20 cellular contexts compared by ENCODE assay signal in genomic region chr13:102517959-102518358, GRCh38.
"Had no signal": no experiment of that assay in that cellular context is flagged by ENCODE, and none has a peak within 500 bp of the region (broad histone marks: within the 10 kb centered on the region; RNA-seq: fewer than 3 reads in every experiment).

No MANE protein-coding gene starts in this region.

- DNase-seq: activated CD4-positive, CD25-positive, alpha-beta regulatory T cell treated with anti-CD3 and anti-CD28 coated beads, Interleukin-2, amount 50 U/mL, for 72 hours; activated gamma-delta T cell; activated T-cell treated with anti-CD3 and anti-CD28 coated beads, Interleukin-2, amount 50 U/mL, for 72 hours; effector CD8-positive, alpha-beta T cell; midbrain; retina; stimulated activated CD4-positive, alpha-beta T cell treated with anti-CD3 and anti-CD28 coated beads, Interleukin-12 subunit alpha, Interleukin-12 subunit beta, amount 100 ng/mL, for 4 hours; stimulated activated CD4-positive, alpha-beta T cell treated with anti-CD3 and anti-CD28 coated beads, Interleukin-1b, Interleukin-23, amount 100 ng/mL, for 48 hours; stimulated activated CD8-positive, alpha-beta memory T cell treated with anti-CD3 and anti-CD28 coated beads, Interleukin-4, amount 100 ng/mL, for 48 hours; stimulated activated naive CD4-positive, alpha-beta T cell; substantia nigra; tibial artery had no signal

- ATAC-seq: activated T-cell treated with anti-CD3 and anti-CD28 coated beads, Interleukin-2, amount 50 U/mL, for 72 hours; left lobe of liver had no signal

- H3K4me3 Mint-ChIP-seq: activated naive CD4-positive, alpha-beta T cell treated with anti-CD3 and anti-CD28 coated beads, Interleukin-2, amount 50 U/mL, for 24 hours; activated T-cell treated with anti-CD3 and anti-CD28 coated beads, Interleukin-2, amount 50 U/mL, for 72 hours; dendritic cell treated with granulocyte-macrophage colony-stimulating factor and Interleukin-4, amounts not matched to agents 40 ng/mL and 50 ng/mL, for 4 days; nephron had no signal

- H3K4me2 ChIP-seq: hepatocyte had no signal

- H3K4me1 ChIP-seq: ascending aorta, esophagus muscularis mucosa, tibial artery had no signal

- H3K9me3 Mint-ChIP-seq: activated T-cell treated with anti-CD3 and anti-CD28 coated beads, Interleukin-2, amount 50 U/mL, for 72 hours had no signal

- H3K27me3 ChIP-seq: ascending aorta, esophagus muscularis mucosa, hepatocyte, tibial artery had no signal

- H3K36me3 ChIP-seq: ascending aorta, esophagus muscularis mucosa, tibial artery had no signal

- H3K4me3 ChIP-seq: ascending aorta, esophagus muscularis mucosa, hepatocyte, tibial artery had no signal

- H3K36me3 Mint-ChIP-seq: activated naive CD4-positive, alpha-beta T cell treated with anti-CD3 and anti-CD28 coated beads, Interleukin-2, amount 50 U/mL, for 24 hours had no signal

- H3K79me2 ChIP-seq: hepatocyte had no signal

- H3K9me3 ChIP-seq: ascending aorta, esophagus muscularis mucosa, tibial artery had no signal

- H2AFZ ChIP-seq: hepatocyte had no signal

- H3K27ac ChIP-seq: ascending aorta, esophagus muscularis mucosa, hepatocyte, tibial artery, VCaP had no signal

- H3K27me3 Mint-ChIP-seq: dendritic cell treated with granulocyte-macrophage colony-stimulating factor and Interleukin-4, amounts not matched to agents 40 ng/mL and 50 ng/mL, for 4 days had no signal

- H3K4me1 Mint-ChIP-seq: activated naive CD4-positive, alpha-beta T cell treated with anti-CD3 and anti-CD28 coated beads, Interleukin-2, amount 50 U/mL, for 24 hours; nephron had no signal

- H3K27ac Mint-ChIP-seq: activated naive CD4-positive, alpha-beta T cell treated with anti-CD3 and anti-CD28 coated beads, Interleukin-2, amount 50 U/mL, for 24 hours; activated T-cell treated with anti-CD3 and anti-CD28 coated beads, Interleukin-2, amount 50 U/mL, for 72 hours; dendritic cell treated with granulocyte-macrophage colony-stimulating factor and Interleukin-4, amounts not matched to agents 40 ng/mL and 50 ng/mL, for 4 days; nephron had no signal
